12 cellular contexts compared by ENCODE assay signal in the genomic region with DNA sequence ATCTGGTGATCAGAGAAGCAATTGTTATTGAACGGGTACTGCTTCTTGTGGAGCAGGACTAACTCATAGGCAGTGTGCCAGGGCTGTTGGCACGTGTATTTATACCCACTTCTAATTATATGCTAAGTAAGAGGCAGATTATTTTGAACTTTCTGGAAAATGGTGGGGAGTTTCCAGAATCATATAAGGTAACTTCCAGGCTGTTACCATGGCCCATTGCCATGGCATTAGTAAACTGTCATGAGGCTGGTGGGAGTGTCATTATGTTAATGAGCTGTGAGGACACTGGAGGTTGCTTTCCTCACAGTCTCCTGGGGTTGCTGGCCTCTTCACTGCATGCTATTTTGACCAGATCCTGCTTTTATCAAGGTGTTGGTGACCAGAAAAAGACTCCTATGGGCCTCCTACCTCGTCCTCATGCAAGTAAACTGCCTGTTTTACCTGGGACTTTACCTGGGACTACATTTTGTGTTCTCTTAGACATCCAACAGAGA.
DNase-seq lines count a peak whose midpoint lies in the region; ATAC-seq, FAIRE-seq and TF ChIP-seq lines count a peak whose summit lies in the region.
"Had no signal": no experiment of that assay in that cellular context is flagged by ENCODE, and none has a peak within 500 bp of the region (broad histone marks: within the 10 kb centered on the region; RNA-seq: fewer than 3 reads in every experiment).

No MANE protein-coding gene starts in this region.

- intact Hi-C loops in posterior cingulate gyrus (cut with DNase I): no loop called here

- CTCF ChIA-PET in HEK293T (lab: Yijun Ruan, JAX): no interaction called here

- POLR2A ChIA-PET in HEK293T (lab: Yijun Ruan, JAX): no interaction called here

- FAIRE-seq in urothelium cell line (lab: Jason Lieb, UNC): no peak

- ATAC-seq in GM18907 (IDR thresholded peaks at IDR 0.05; ENCODE audit: unreplicated experiment): peak; percentile 93
- ATAC-seq in GM21723 (IDR thresholded peaks at IDR 0.05; ENCODE audit: unreplicated experiment): peak; percentile 84
- peak; percentile 83 for ATAC-seq in HG03159 (IDR thresholded peaks at IDR 0.05; ENCODE audit: unreplicated experiment)
- ATAC-seq: lower lobe of right lung, psoas muscle had no signal

- DNase-seq in A172 (ENCODE audit: low spot score) (peak; percentile 4), urothelium cell line (ENCODE audit: low spot score) (no peak), HEK293T (ENCODE audit: extremely low spot score) (no peak), posterior cingulate gyrus (no peak), amniotic stem cell (lab: John Stamatoyannopoulos, UW) (no peak)
- DNase-seq: colonic mucosa, lower lobe of right lung, NCI-H1436, psoas muscle had no signal

TF ChIP-seq in HEK293T, 16 proteins besides CTCF, POLR2A, EP300 and RAD21:
- TF ChIP-seq FOXK2 (IDR thresholded peaks at IDR 0.05) (no peak), FOXM1 (IDR thresholded peaks at IDR 0.05; ENCODE audit: borderline replicate concordance) (no peak), L3MBTL2 (conservative IDR thresholded peaks at IDR 0.05) (no peak), FOXA1 (IDR thresholded peaks at IDR 0.05) (no peak), BHLHE40 (IDR thresholded peaks at IDR 0.05; ENCODE audit: borderline replicate concordance) (no peak), ARNT (IDR thresholded peaks at IDR 0.05) (no peak), NFRKB (IDR thresholded peaks at IDR 0.05) (no peak), LEF1 (IDR thresholded peaks at IDR 0.05; ENCODE audit: borderline replicate concordance) (no peak), SP1 (IDR thresholded peaks at IDR 0.05) (no peak), ZNF384 (IDR thresholded peaks at IDR 0.05) (no peak), TARDBP (IDR thresholded peaks at IDR 0.05) (no peak), HDGF (IDR thresholded peaks at IDR 0.05; ENCODE audit: borderline replicate concordance) (no peak), ELF4 (IDR thresholded peaks at IDR 0.05) (no peak), SUZ12 (IDR thresholded peaks at IDR 0.05) (no peak), CTBP1 (IDR thresholded peaks at IDR 0.05; ENCODE audit: borderline replicate concordance) (no peak)
- TF ChIP-seq, protein P1, sequence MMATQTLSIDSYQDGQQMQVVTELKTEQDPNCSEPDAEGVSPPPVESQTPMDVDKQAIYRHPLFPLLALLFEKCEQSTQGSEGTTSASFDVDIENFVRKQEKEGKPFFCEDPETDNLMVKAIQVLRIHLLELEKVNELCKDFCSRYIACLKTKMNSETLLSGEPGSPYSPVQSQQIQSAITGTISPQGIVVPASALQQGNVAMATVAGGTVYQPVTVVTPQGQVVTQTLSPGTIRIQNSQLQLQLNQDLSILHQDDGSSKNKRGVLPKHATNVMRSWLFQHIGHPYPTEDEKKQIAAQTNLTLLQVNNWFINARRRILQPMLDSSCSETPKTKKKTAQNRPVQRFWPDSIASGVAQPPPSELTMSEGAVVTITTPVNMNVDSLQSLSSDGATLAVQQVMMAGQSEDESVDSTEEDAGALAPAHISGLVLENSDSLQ (IDR thresholded peaks at IDR 0.05): no peak
